Comparison of ENCODE assay signal across 21 cellular contexts in genomic region chr4:58111818-58112217, GRCh38.
"Had no signal": no experiment of that assay in that cellular context is flagged by ENCODE, and none has a peak within 500 bp of the region (broad histone marks: within the 10 kb centered on the region; RNA-seq: fewer than 3 reads in every experiment).

No MANE protein-coding gene starts in this region.

- H3K4me1 Mint-ChIP-seq: IgD-negative memory B cell had no signal

- H3K36me3 Mint-ChIP-seq: IgD-negative memory B cell had no signal

- H3K27ac ChIP-seq: SJSA1, SK-N-MC had no signal

- H3K4me3 ChIP-seq: SJSA1, SK-N-MC had no signal

- H3K27me3 ChIP-seq: SJSA1 had no signal

- FAIRE-seq: RCC 7860 had no signal

- H3K4me1 ChIP-seq: SJSA1 had no signal

- DNase-seq: Karpas-422, KG1, MM.1S, NCI-H1092 treated with DMSO at 0.1 percent for 48 hours, NCI-H1436, NCI-H187, NCI-H2029, NCI-H2081 treated with DMSO at 0.1 percent for 48 hours, NCI-H2171, NCI-H226, NCI-H446, NCI-H510A, NCI-H524 treated with DMSO at 0.1 percent for 48 hours, Right ventricle myocardium superior, RPMI8226, SIG-M5, T-helper 2 cell had no signal

- H3K4me3 Mint-ChIP-seq: IgD-negative memory B cell had no signal

- H3K36me3 ChIP-seq: SJSA1 had no signal

- H3K9me3 ChIP-seq: SJSA1 had no signal

- H3K27me3 Mint-ChIP-seq: IgD-negative memory B cell had no signal
